Comparison of ENCODE assay signal across 8 cellular contexts in genomic region chr5:159010611-159011497, GRCh38.
DNase-seq lines count a peak whose midpoint lies in the region; ATAC-seq and TF ChIP-seq lines count a peak whose summit lies in the region.

No MANE protein-coding gene starts in this region.

- H3K27ac Mint-ChIP-seq in nephron: peak overlapping the region; percentile 88 to 95 (median 93)
- no peak overlapping the region for H3K27ac Mint-ChIP-seq in progenitor cell of endocrine pancreas

- DNase-seq in DMS153 treated with DMSO at 0.1 percent for 48 hours (lab: John Stamatoyannopoulos, UW; ENCODE audit: unreplicated experiment) (peak; percentile 18), DMS153 (lab: John Stamatoyannopoulos, UW) (no peak), adipocyte (ENCODE audit: low read depth) (no peak), NCI-H2029 treated with DMSO at 0.1 percent for 48 hours (lab: John Stamatoyannopoulos, UW) (no peak), progenitor cell of endocrine pancreas (ENCODE audit: low spot score, unreplicated experiment) (no peak), NCI-H1092 treated with DMSO at 0.1 percent for 48 hours (lab: John Stamatoyannopoulos, UW) (no peak)

- peak; percentile 90 for ATAC-seq in HG02884 (IDR thresholded peaks at IDR 0.05; ENCODE audit: unreplicated experiment)

- H3K9me3 ChIP-seq in adipocyte (ENCODE audit: control insufficient read depth, low read length): no peaks in the 10 kb centered on the region

- H3K4me1 ChIP-seq in adipocyte (ENCODE audit: control insufficient read depth, insufficient read depth, low read length): peaks cover 37% of the 10 kb centered on the region

- no peaks in the 10 kb centered on the region for H3K9me3 Mint-ChIP-seq in nephron
- H3K9me3 Mint-ChIP-seq in progenitor cell of endocrine pancreas (ENCODE audit: low read depth): no peaks in the 10 kb centered on the region

- no peaks in the 10 kb centered on the region for H3K27me3 ChIP-seq in adipocyte (replicated peaks; ENCODE audit: control insufficient read depth, insufficient read depth, low read length)

- H3K9ac ChIP-seq in adipocyte (ENCODE audit: low read length): peak overlapping the region; percentile 89

- H3K4me3 ChIP-seq in adipocyte (ENCODE audit: low read length): peak overlapping the region; percentile 59

- no peak for TF ChIP-seq CTCF in nephron (IDR thresholded peaks at IDR 0.05; ENCODE audit: unreplicated experiment in 3 of 3)
- no peak for TF ChIP-seq CTCF in progenitor cell of endocrine pancreas (IDR thresholded peaks at IDR 0.05; ENCODE audit: unreplicated experiment)

- no peaks in the 10 kb centered on the region for H3K36me3 Mint-ChIP-seq in nephron (ENCODE audit: low read depth)
- no peaks in the 10 kb centered on the region for H3K36me3 Mint-ChIP-seq in progenitor cell of endocrine pancreas (ENCODE audit: insufficient read depth)

- H3K4me3 Mint-ChIP-seq in nephron (peak overlapping the region; percentile 21 to 55 (median 55)), progenitor cell of endocrine pancreas (ENCODE audit: low read depth) (no peak overlapping the region)

- H3K36me3 ChIP-seq in adipocyte (ENCODE audit: control insufficient read depth, insufficient read depth, low read length, severe bottlenecking): peaks cover 18% of the 10 kb centered on the region

- H3K27me3 Mint-ChIP-seq in nephron (ENCODE audit: low read depth): no peaks in the 10 kb centered on the region
- H3K27me3 Mint-ChIP-seq in progenitor cell of endocrine pancreas: peaks cover 6% of the 10 kb centered on the region

- H3K4me1 Mint-ChIP-seq in nephron (peaks cover 41% of the 10 kb centered on the region), progenitor cell of endocrine pancreas (ENCODE audit: low read depth) (peaks cover 8% of the 10 kb centered on the region)
